Comparison of ENCODE assay signal across 22 cellular contexts in the genomic region with DNA sequence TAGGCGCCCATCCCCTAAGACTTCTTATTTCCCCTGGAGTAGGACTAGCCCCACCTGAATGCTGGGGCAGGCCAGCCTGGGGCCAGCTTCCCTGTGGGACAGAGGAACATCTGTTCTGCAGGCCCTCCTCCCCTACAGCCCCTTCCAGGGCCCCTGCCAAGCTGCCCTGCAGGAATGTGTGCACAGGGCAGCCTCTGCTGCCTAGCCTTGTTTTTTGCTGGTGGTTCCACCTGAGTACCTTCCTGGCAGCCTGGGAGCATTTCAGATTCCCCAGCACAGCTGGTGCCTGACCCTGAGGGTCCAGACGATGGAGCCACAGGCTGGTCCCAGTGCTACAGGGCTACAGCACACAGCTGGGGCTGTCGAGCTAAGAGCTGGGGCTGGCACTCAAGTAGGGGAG. TPM values are rescaled to one million over a fixed set of nuclear protein-coding genes. Genes with fewer than 3 reads are reported as not detected.
DNase-seq lines count a peak whose midpoint lies in the region; ATAC-seq and TF ChIP-seq lines count a peak whose summit lies in the region.
"Had no signal": no experiment of that assay in that cellular context is flagged by ENCODE, and none has a peak within 500 bp of the region (broad histone marks: within the 10 kb centered on the region; RNA-seq: fewer than 3 reads in every experiment).

No MANE protein-coding gene starts in this region.

- peaks cover 1% of the 10 kb centered on the region for H3K4me1 Mint-ChIP-seq in nephron
- H3K4me1 Mint-ChIP-seq in T-helper 2 cell treated with Interferon-gamma antibody and Interleukin-4, amounts not matched to agents 5 μg/mL and 100 μg/mL, for 36 hours (ENCODE audit: low read depth) = peaks cover 1% of the 10 kb centered on the region
- peaks cover 16% of the 10 kb centered on the region for H3K4me1 Mint-ChIP-seq in osteocyte (ENCODE audit: unreplicated experiment)

- H3K4me3 Mint-ChIP-seq in nephron = no peak overlapping the region
- no peak overlapping the region for H3K4me3 Mint-ChIP-seq in T-helper 2 cell treated with Interferon-gamma antibody and Interleukin-4, amounts not matched to agents 5 μg/mL and 100 μg/mL, for 36 hours
- no peak overlapping the region for H3K4me3 Mint-ChIP-seq in osteocyte (ENCODE audit: unreplicated experiment)
- H3K4me3 Mint-ChIP-seq: CD4-positive, alpha-beta memory T cell had no signal

- no peaks in the 10 kb centered on the region for H3K9me3 ChIP-seq in aorta (ENCODE audit: control insufficient read depth, low read length)
- H3K9me3 ChIP-seq: Caco-2, MG63 had no signal

- intact Hi-C loops in aorta (cut with DNase I) = no loop called here

- H3K27me3 Mint-ChIP-seq in nephron (ENCODE audit: low read depth) = no peaks in the 10 kb centered on the region
- no peaks in the 10 kb centered on the region for H3K27me3 Mint-ChIP-seq in T-helper 2 cell treated with Interferon-gamma antibody and Interleukin-4, amounts not matched to agents 5 μg/mL and 100 μg/mL, for 36 hours (ENCODE audit: low read depth)
- H3K27me3 Mint-ChIP-seq in osteocyte (ENCODE audit: unreplicated experiment) = no peaks in the 10 kb centered on the region
- H3K27me3 Mint-ChIP-seq: CD4-positive, alpha-beta memory T cell had no signal

- DNase-seq in NCI-H69 (lab: John Stamatoyannopoulos, UW) (peak; percentile 61), iPS-NIHi11 (ENCODE audit: low spot score) (peak; percentile 49), aorta (no peak), osteocyte (ENCODE audit: extremely low spot score, unreplicated experiment) (no peak)
- no peak for DNase-seq in T-helper 2 cell treated with Interferon-gamma antibody and Interleukin-4, amounts not matched to agents 5 μg/mL and 100 μg/mL, for 36 hours (ENCODE audit: low spot score)
- DNase-seq: Caco-2; CD4-positive, alpha-beta memory T cell; DMS53; GDM1; MG63; NCI-H1417; NCI-H1694 treated with DMSO at 0.1 percent for 48 hours; NCI-H2081 treated with DMSO at 0.1 percent for 48 hours; NCI-H2171 treated with DMSO at 0.1 percent for 48 hours; NCI-H524 treated with DMSO at 0.1 percent for 48 hours; OCI-M1; Right ventricle myocardium superior had no signal

- no peaks in the 10 kb centered on the region for H3K27me3 ChIP-seq in aorta (ENCODE audit: control insufficient read depth in 1 of 2, insufficient read depth in 2 of 2, low read length in 1 of 2)
- H3K27me3 ChIP-seq: BLaER1 treated with 17β-estradiol and CSF1 and Interleukin-3, amounts not matched to agents 10 nM and 100 nM; MG63 had no signal

- peak overlapping the region; percentile 67 to 87 (median 69) for H3K27ac Mint-ChIP-seq in nephron
- no peak overlapping the region for H3K27ac Mint-ChIP-seq in T-helper 2 cell treated with Interferon-gamma antibody and Interleukin-4, amounts not matched to agents 5 μg/mL and 100 μg/mL, for 36 hours
- H3K27ac Mint-ChIP-seq in osteocyte (ENCODE audit: unreplicated experiment) = no peak overlapping the region
- H3K27ac Mint-ChIP-seq: CD4-positive, alpha-beta memory T cell had no signal

- no peak overlapping the region for H3K27ac ChIP-seq in aorta (ENCODE audit: low read depth in 1 of 2, low read length in 2 of 2)
- H3K27ac ChIP-seq: BLaER1 treated with 17β-estradiol and CSF1 and Interleukin-3, amounts not matched to agents 10 nM and 100 nM had no signal

- H3K4me3 ChIP-seq in aorta (ENCODE audit: low read length in 2 of 2) = no peak overlapping the region
- H3K4me3 ChIP-seq: BLaER1 treated with 17β-estradiol and CSF1 and Interleukin-3, amounts not matched to agents 10 nM and 100 nM; MG63 had no signal

- H3K4me1 ChIP-seq in aorta (ENCODE audit: control insufficient read depth in 1 of 2, insufficient read depth in 2 of 2, low read length in 2 of 2) = no peaks in the 10 kb centered on the region
- H3K4me1 ChIP-seq: BLaER1 treated with 17β-estradiol and CSF1 and Interleukin-3, amounts not matched to agents 10 nM and 100 nM; Caco-2 had no signal

- H3K36me3 Mint-ChIP-seq in nephron (ENCODE audit: low read depth) (peaks cover 53% of the 10 kb centered on the region), osteocyte (ENCODE audit: unreplicated experiment) (peaks cover 41% of the 10 kb centered on the region)
- peaks cover 41% of the 10 kb centered on the region for H3K36me3 Mint-ChIP-seq in T-helper 2 cell treated with Interferon-gamma antibody and Interleukin-4, amounts not matched to agents 5 μg/mL and 100 μg/mL, for 36 hours (ENCODE audit: low read depth)

- peaks cover 2 to 3% of the 10 kb centered on the region in 2 donors for H3K36me3 ChIP-seq in aorta (ENCODE audit: control insufficient read depth in 1 of 2, insufficient read depth in 2 of 2, low read length in 1 of 2)

- ATAC-seq in aorta (ENCODE audit: low FRiP score) (peak; percentile 29), HG03520 (IDR thresholded peaks at IDR 0.05; ENCODE audit: unreplicated experiment) (no peak)

- TF ChIP-seq CTCF in nephron (IDR thresholded peaks at IDR 0.05; ENCODE audit: unreplicated experiment in 3 of 3) (no peak), osteocyte (IDR thresholded peaks at IDR 0.05) (no peak)

- peaks cover 27% of the 10 kb centered on the region for H3K9me3 Mint-ChIP-seq in nephron
- H3K9me3 Mint-ChIP-seq in T-helper 2 cell treated with Interferon-gamma antibody and Interleukin-4, amounts not matched to agents 5 μg/mL and 100 μg/mL, for 36 hours = peaks cover 7% of the 10 kb centered on the region
- peaks cover 20% of the 10 kb centered on the region for H3K9me3 Mint-ChIP-seq in osteocyte (ENCODE audit: unreplicated experiment)

- 84 to 89% methylated on average over 3 of the region's 3 CpGs for WGBS in aorta, 2 donors

RNA-seq across cellular contexts. Expression of a gene that starts 22.2 kb away (rescaled TPM):
- total RNA-seq in aorta (under 1 TPM in 1 of 2 donors, not detected in 1; 0.15 TPM), osteocyte (not detected in 2 replicates)
- not detected for polyA plus RNA-seq in aorta
- total RNA-seq: LHCN-M2, RPMI7951 had no signal

Comparison
In these comparisons a context has a peak if more than half of its experiments do, and no peak if none do; other contexts are left out.
1. DNase-seq: peak in NCI-H69 (single experiment) and iPS-NIHi11 (single experiment); none in aorta (0 of 2), T-helper 2 cell treated with Interferon-gamma antibody and Interleukin-4, amounts not matched to agents 5 μg/mL and 100 μg/mL, for 36 hours (single experiment) and osteocyte (single experiment).
2. H3K27ac Mint-ChIP-seq: peak in nephron (3 of 3); none in T-helper 2 cell treated with Interferon-gamma antibody and Interleukin-4, amounts not matched to agents 5 μg/mL and 100 μg/mL, for 36 hours (single experiment) and osteocyte (single experiment).